Comparison of ENCODE assay signal across 8 cellular contexts in the genomic region with DNA sequence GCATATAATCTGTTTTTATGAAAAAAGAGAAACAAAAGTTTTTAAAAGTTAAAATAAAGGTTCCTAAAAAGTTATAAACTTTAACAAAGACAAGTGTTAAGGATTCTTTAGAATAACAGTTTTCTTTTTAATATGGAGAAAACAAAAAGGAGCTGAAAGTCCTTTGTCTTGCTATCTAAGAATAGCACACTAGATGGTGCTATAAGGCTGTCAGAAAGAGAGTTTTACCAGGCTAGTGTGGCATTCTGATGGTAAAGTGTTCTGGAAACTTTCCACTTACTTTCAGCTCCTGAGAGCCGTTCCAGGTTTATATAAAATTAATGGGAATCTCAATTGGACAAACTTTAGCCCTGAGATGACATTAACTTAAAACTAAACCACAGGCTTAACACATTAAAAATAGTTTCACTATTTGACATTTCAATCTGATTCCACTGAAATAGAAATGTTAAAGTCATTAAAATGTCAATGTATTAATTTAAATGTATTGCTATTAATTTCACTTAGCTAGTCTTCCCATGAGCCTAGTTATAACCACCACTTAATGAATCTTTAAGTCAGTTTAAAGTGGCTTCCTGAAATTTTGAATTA.
DNase-seq lines count a peak whose midpoint lies in the region; ATAC-seq and TF ChIP-seq lines count a peak whose summit lies in the region.

No MANE protein-coding gene starts in this region.

- in situ Hi-C loops in GM13976 (cut with MboI; ENCODE audit: low sequenced_read_pairs, unreplicated experiment) = no loop called here

- peak; percentile 42 for DNase-seq in AG08395 (ENCODE audit: low spot score)
- peak; percentile 58 for DNase-seq in GM13976 (ENCODE audit: low spot score)
- peak; percentile 38 for DNase-seq in NCI-H69 (lab: John Stamatoyannopoulos, UW)
- peak; percentile 77 to 78 for DNase-seq in cardiac fibroblast (ENCODE audit: low read depth in 2 of 2)
- DNase-seq in medulla oblongata (ENCODE audit: extremely low spot score) = peak; percentile 77
- DNase-seq in HK-2 (ENCODE audit: unreplicated experiment) = no peak
- DNase-seq in C1 segment of cervical spinal cord (lab: John Stamatoyannopoulos, UW) = no peak

- H3K4me3 ChIP-seq in cardiac fibroblast (replicated peaks in 1 of 2; ENCODE audit: low read depth in 2 of 2, low read length in 2 of 2) = no peak overlapping the region

- TF ChIP-seq CTCF in GM13976 (IDR thresholded peaks at IDR 0.05; ENCODE audit: borderline replicate concordance, control extremely low read depth, extremely low read depth, insufficient read depth, missing control alignments) (peak; percentile 65), cardiac fibroblast (IDR thresholded peaks at IDR 0.05; ENCODE audit: low read depth, low read length) (peak; percentile 65)

- ATAC-seq in GM18870 (IDR thresholded peaks at IDR 0.05; ENCODE audit: unreplicated experiment) = no peak

Comparison
In these comparisons a context has a peak if more than half of its experiments do, and no peak if none do; other contexts are left out.
1. DNase-seq: peak in AG08395 (single experiment), GM13976 (single experiment), NCI-H69 (single experiment), cardiac fibroblast (2 of 2) and medulla oblongata (single experiment); none in HK-2 (single experiment) and C1 segment of cervical spinal cord (0 of 14).